In the genomic region with DNA sequence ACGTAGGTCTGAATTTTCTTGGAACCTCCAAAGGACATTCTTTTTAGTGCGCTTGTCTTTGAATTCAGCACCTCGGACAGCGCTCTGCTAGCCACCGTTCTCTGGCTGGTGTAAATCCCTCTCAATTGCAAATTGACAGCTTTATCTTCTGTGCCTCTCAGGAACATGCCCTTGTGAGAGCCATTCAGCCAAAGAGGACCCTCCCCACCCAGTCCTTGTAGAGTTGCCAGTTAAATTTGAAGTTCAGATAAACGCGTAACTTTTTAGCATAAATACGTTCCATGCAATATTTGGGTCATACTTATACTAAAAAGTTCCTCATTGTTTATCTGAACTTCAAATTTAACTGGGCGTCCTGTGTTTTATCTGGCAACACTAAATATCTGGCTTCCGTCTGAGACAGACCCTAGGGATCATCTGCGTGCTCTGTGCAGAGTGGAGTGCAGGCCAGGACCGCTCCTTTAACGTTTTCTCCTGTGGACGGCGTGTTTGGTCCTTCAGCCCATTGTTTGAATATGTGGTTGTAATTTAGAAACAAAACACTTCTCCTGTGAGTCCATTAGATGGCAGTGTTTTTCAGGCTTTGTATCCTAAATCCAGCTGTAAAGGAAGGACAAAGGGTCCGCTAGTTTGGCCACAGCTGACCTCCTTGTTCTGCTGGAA, we compare ENCODE assay signal across 8 cellular contexts. TPM values are rescaled to one million over a fixed set of nuclear protein-coding genes. Genes with fewer than 3 reads are reported as not detected.
DNase-seq lines count a peak whose midpoint lies in the region; ATAC-seq and TF ChIP-seq lines count a peak whose summit lies in the region.

No MANE protein-coding gene starts in this region.

- no peaks in the 10 kb centered on the region for H3K4me1 ChIP-seq in DND-41 (ENCODE audit: insufficient read depth, low read length)
- peaks cover 6% of the 10 kb centered on the region for H3K4me1 ChIP-seq in smooth muscle cell (ENCODE audit: low read depth)

- H3K79me2 ChIP-seq in DND-41 (ENCODE audit: insufficient read depth, low read length) = no peaks in the 10 kb centered on the region
- H3K79me2 ChIP-seq in smooth muscle cell (ENCODE audit: low read depth) = no peaks in the 10 kb centered on the region

- H3K4me3 ChIP-seq in DND-41 (ENCODE audit: low read depth in 1 of 2, low read length in 2 of 2) (no peak overlapping the region), smooth muscle cell (no peak overlapping the region)

- peaks cover 22% of the 10 kb centered on the region; the same call in 1 of the 2 replicates for H3K36me3 ChIP-seq in DND-41 (ENCODE audit: insufficient read depth, low read length)
- no peaks in the 10 kb centered on the region for H3K36me3 ChIP-seq in smooth muscle cell (ENCODE audit: low read depth)

- no peak overlapping the region for H3K9ac ChIP-seq in DND-41 (ENCODE audit: low read depth, low read length)
- H3K9ac ChIP-seq in smooth muscle cell (ENCODE audit: low read depth) = no peak overlapping the region

- ATAC-seq in DND-41 (ENCODE audit: insufficient read depth, low read depth) (peak; percentile 79), GM19035 (IDR thresholded peaks at IDR 0.05; ENCODE audit: unreplicated experiment) (no peak), HG03565 (IDR thresholded peaks at IDR 0.05; ENCODE audit: unreplicated experiment) (no peak)

- H4K20me1 ChIP-seq in DND-41 (ENCODE audit: insufficient read depth, low read length) (peaks cover 86% of the 10 kb centered on the region), smooth muscle cell (ENCODE audit: low read depth) (peaks cover 4% of the 10 kb centered on the region)

- H3K4me2 ChIP-seq in DND-41 (ENCODE audit: insufficient read depth, low read length) = no peak overlapping the region
- H3K4me2 ChIP-seq in smooth muscle cell = no peak overlapping the region

- DNase-seq in DND-41 = peak; percentile 72
- peak; percentile 3 for DNase-seq in KG1 (lab: John Stamatoyannopoulos, UW)
- peak; percentile 26 to 41 for DNase-seq in SHP77 (lab: John Stamatoyannopoulos, UW)
- peak; percentile 88 for DNase-seq in astrocyte of the hippocampus (ENCODE audit: low read depth, low spot score)
- DNase-seq in hippocampal formation (lab: John Stamatoyannopoulos, UW) = peak; percentile 12 to 40
- DNase-seq in smooth muscle cell (lab: John Stamatoyannopoulos, UW; ENCODE audit: unreplicated experiment) = peak; percentile 26

- no peak overlapping the region for H3K27ac ChIP-seq in DND-41 (ENCODE audit: low read length)
- no peak overlapping the region for H3K27ac ChIP-seq in smooth muscle cell (ENCODE audit: low read depth)

- no peaks in the 10 kb centered on the region for H3K9me3 ChIP-seq in DND-41 (ENCODE audit: insufficient read depth, low read length, severe bottlenecking)
- H3K9me3 ChIP-seq in smooth muscle cell (replicated peaks; ENCODE audit: low read depth) = no peaks in the 10 kb centered on the region

- no peaks in the 10 kb centered on the region for H3F3A ChIP-seq in smooth muscle cell (ENCODE audit: low read depth)

- TF ChIP-seq CTCF in DND-41 (IDR thresholded peaks at IDR 0.05; ENCODE audit: borderline replicate concordance, extremely low read depth, low read length, poor library complexity, severe bottlenecking) (peak; percentile 56), smooth muscle cell (IDR thresholded peaks at IDR 0.05; ENCODE audit: borderline replicate concordance, insufficient read depth, poor library complexity, severe bottlenecking) (peak; percentile 56)

- 5% methylated on average over 16 of the region's 16 CpGs for WGBS in smooth muscle cell (ENCODE audit: low lambda C conversion rate)

- no peaks in the 10 kb centered on the region for H3K27me3 ChIP-seq in DND-41 (ENCODE audit: insufficient read depth, low read length, poor library complexity)
- H3K27me3 ChIP-seq in smooth muscle cell (ENCODE audit: low read depth) = peaks cover 9% of the 10 kb centered on the region

- no peak overlapping the region for H2AFZ ChIP-seq in DND-41 (ENCODE audit: low read depth, low read length)
- no peak overlapping the region for H2AFZ ChIP-seq in smooth muscle cell (ENCODE audit: low read depth)

RNA-seq across cellular contexts. Expression of a gene that starts 7.0 kb away (rescaled TPM):
- 1.4 and 3.6 TPM in 2 replicates for total RNA-seq in smooth muscle cell
- 2.9 and 3.9 TPM in 2 replicates for polyA plus RNA-seq in smooth muscle cell

Comparison
In these comparisons a context has a peak if more than half of its experiments do, and no peak if none do; other contexts are left out.
1. DNase-seq: peak in every context shown above with its lines; median percentile 88 in astrocyte of the hippocampus; 72 in DND-41; 34 in SHP77; 26 in hippocampal formation; 26 in smooth muscle cell; 3 in KG1.